1 cellular context compared by ENCODE assay signal in the genomic region with DNA sequence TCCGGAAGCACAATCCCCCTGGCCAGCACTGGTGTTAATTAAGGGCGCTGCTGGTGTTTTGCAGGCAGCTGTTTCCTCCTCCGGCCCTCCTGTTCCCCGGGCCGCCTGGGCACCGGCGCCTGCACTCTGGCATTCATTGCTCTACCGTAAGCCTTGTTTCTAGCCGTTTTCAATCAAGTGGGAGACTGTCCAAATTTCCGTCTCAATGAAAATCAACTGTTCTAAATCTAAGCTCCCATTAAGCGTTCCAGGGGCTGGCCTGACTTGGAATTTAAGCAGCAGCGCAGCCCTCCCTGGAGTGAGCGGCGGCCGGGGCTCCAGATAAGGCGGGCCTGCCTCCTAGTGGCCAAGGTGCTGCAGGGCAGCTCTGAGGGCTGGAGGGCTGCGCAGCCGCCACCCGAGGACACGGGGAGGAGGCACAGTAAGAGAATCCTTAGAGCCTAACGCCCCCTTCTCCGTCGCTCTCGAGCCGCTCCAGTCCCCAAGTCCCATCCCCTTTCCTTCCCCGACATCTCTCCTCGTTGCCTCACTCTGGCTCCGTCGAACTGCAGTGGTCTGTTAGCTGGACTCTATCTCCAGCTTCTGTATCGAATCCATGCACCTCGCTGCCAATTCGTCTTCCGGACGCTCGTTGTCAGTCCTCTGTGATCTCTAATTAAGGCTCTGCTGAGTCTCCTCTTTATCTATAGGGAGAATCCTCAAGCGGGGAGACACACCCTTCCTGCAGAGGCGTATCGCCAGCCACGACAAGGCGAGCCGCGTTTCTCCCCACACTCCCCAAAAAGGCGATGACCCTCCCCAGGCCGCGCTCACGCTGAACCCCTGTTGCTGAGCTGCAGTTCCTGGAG.
TF ChIP-seq lines count a peak whose summit lies in the region.

No MANE protein-coding gene starts in this region.

TF ChIP-seq in HepG2, 621 proteins besides CTCF, POLR2A, EP300 and RAD21 (continued from another document and continues in another):
- TF ChIP-seq, protein P1, sequence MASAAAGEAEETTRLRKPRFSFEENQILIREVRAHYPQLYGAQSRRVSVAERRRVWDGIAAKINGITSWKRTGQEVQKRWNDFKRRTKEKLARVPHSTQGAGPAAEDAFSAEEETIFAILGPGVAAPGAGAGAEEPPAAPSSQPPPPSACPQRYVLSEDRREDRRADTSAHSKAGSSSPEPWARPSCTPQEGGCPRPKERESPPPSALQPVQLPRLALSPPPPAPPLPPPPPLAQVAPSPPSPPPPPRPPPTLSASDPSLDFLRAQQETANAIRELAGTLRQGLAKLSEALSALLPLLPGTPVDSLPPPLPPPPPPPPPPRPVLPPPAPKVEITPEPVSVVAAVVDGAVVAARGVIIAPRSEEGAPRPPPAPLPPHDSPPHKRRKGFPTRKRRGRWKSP (CRISPR knock-in tag; IDR thresholded peaks at IDR 0.05), result no peak
- TF ChIP-seq TOE1 (CRISPR knock-in tag; IDR thresholded peaks at IDR 0.05) (no peak), ZNF7 (CRISPR knock-in tag; IDR thresholded peaks at IDR 0.05) (no peak), ZNF792 (CRISPR knock-in tag; IDR thresholded peaks at IDR 0.05) (no peak), ZNF557 (CRISPR knock-in tag; IDR thresholded peaks at IDR 0.05) (no peak), SRSF9 (IDR thresholded peaks at IDR 0.05; ENCODE audit: borderline replicate concordance, insufficient read depth, low read depth, low read length, poor library complexity, severe bottlenecking) (no peak), ZNF496 (CRISPR knock-in tag; IDR thresholded peaks at IDR 0.05; ENCODE audit: insufficient replicate concordance) (no peak), KAT7 (CRISPR knock-in tag; IDR thresholded peaks at IDR 0.05; ENCODE audit: borderline replicate concordance) (no peak), ZNF841 (CRISPR knock-in tag; IDR thresholded peaks at IDR 0.05; ENCODE audit: borderline replicate concordance) (no peak), SAP130 (CRISPR knock-in tag; IDR thresholded peaks at IDR 0.05; ENCODE audit: low read depth) (no peak), PTBP1 (IDR thresholded peaks at IDR 0.05; ENCODE audit: low read depth, low read length, poor library complexity, severe bottlenecking) (no peak), CHD4 (IDR thresholded peaks at IDR 0.05; ENCODE audit: borderline replicate concordance, low read length) (no peak), FOXA3 (CRISPR knock-in tag; IDR thresholded peaks at IDR 0.05) (no peak), RBM39 (IDR thresholded peaks at IDR 0.05; ENCODE audit: low read depth, low read length, poor library complexity, severe bottlenecking) (peak; percentile 45), FOXA1 (IDR thresholded peaks at IDR 0.05) (no peak), FOXA1 (CRISPR knock-in tag; IDR thresholded peaks at IDR 0.05) (no peak), KDM2A (CRISPR knock-in tag; IDR thresholded peaks at IDR 0.05; ENCODE audit: borderline replicate concordance, low read depth) (peak; percentile 76; the same call in 1 of the 2 replicates), ZNF768 (CRISPR knock-in tag; IDR thresholded peaks at IDR 0.05) (peak; percentile 46; the same call in 1 of the 2 replicates), CBX1 (IDR thresholded peaks at IDR 0.05; ENCODE audit: low read depth) (no peak), ZBTB8A (CRISPR knock-in tag; IDR thresholded peaks at IDR 0.05; ENCODE audit: borderline replicate concordance, low read depth) (no peak), ZSCAN30 (CRISPR knock-in tag; IDR thresholded peaks at IDR 0.05) (no peak), SNAPC2 (CRISPR knock-in tag; IDR thresholded peaks at IDR 0.05) (no peak), ZNF337 (CRISPR knock-in tag; IDR thresholded peaks at IDR 0.05; ENCODE audit: borderline replicate concordance, low read depth) (no peak), ARNT2 (CRISPR knock-in tag; IDR thresholded peaks at IDR 0.05; ENCODE audit: low read depth) (no peak), SNAI1 (CRISPR knock-in tag; IDR thresholded peaks at IDR 0.05; ENCODE audit: borderline replicate concordance) (no peak), RFX1 (IDR thresholded peaks at IDR 0.05) (no peak), GLI4 (CRISPR knock-in tag; IDR thresholded peaks at IDR 0.05; ENCODE audit: borderline replicate concordance) (no peak), THYN1 (CRISPR knock-in tag; IDR thresholded peaks at IDR 0.05; ENCODE audit: borderline replicate concordance, low read depth) (no peak), ZNF33B (CRISPR knock-in tag; IDR thresholded peaks at IDR 0.05) (no peak), SP2 (CRISPR knock-in tag; IDR thresholded peaks at IDR 0.05) (no peak), ZNF343 (CRISPR knock-in tag; IDR thresholded peaks at IDR 0.05) (no peak), HDAC6 (IDR thresholded peaks at IDR 0.05; ENCODE audit: low read depth, low read length) (no peak), ZSCAN9 (CRISPR knock-in tag; IDR thresholded peaks at IDR 0.05; ENCODE audit: borderline replicate concordance) (no peak), NCOA2 (CRISPR knock-in tag; IDR thresholded peaks at IDR 0.05) (no peak), CHCHD3 (CRISPR knock-in tag; IDR thresholded peaks at IDR 0.05) (no peak)
- TF ChIP-seq, protein P2, sequence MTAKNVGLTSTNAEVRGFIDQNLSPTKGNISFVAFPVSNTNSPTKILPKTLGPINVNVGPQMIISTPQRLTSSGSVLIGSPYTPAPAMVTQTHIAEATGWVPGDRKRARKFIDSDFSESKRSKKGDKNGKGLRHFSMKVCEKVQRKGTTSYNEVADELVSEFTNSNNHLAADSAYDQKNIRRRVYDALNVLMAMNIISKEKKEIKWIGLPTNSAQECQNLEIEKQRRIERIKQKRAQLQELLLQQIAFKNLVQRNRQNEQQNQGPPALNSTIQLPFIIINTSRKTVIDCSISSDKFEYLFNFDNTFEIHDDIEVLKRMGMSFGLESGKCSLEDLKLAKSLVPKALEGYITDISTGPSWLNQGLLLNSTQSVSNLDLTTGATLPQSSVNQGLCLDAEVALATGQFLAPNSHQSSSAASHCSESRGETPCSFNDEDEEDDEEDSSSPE (CRISPR knock-in tag; IDR thresholded peaks at IDR 0.05), result no peak
- TF ChIP-seq, protein P3, sequence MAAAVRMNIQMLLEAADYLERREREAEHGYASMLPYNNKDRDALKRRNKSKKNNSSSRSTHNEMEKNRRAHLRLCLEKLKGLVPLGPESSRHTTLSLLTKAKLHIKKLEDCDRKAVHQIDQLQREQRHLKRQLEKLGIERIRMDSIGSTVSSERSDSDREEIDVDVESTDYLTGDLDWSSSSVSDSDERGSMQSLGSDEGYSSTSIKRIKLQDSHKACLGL (CRISPR knock-in tag; IDR thresholded peaks at IDR 0.05), result no peak
- TF ChIP-seq, protein P4, sequence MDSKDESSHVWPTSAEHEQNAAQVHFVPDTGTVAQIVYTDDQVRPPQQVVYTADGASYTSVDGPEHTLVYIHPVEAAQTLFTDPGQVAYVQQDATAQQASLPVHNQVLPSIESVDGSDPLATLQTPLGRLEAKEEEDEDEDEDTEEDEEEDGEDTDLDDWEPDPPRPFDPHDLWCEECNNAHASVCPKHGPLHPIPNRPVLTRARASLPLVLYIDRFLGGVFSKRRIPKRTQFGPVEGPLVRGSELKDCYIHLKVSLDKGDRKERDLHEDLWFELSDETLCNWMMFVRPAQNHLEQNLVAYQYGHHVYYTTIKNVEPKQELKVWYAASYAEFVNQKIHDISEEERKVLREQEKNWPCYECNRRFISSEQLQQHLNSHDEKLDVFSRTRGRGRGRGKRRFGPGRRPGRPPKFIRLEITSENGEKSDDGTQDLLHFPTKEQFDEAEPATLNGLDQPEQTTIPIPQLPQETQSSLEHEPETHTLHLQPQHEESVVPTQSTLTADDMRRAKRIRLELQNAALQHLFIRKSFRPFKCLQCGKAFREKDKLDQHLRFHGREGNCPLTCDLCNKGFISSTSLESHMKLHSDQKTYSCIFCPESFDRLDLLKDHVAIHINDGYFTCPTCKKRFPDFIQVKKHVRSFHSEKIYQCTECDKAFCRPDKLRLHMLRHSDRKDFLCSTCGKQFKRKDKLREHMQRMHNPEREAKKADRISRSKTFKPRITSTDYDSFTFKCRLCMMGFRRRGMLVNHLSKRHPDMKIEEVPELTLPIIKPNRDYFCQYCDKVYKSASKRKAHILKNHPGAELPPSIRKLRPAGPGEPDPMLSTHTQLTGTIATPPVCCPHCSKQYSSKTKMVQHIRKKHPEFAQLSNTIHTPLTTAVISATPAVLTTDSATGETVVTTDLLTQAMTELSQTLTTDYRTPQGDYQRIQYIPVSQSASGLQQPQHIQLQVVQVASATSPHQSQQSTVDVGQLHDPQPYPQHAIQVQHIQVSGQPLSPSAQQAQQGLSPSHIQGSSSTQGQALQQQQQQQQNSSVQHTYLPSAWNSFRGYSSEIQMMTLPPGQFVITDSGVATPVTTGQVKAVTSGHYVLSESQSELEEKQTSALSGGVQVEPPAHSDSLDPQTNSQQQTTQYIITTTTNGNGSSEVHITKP (CRISPR knock-in tag; IDR thresholded peaks at IDR 0.05; ENCODE audit: low read depth), result no peak
- TF ChIP-seq, protein P5, sequence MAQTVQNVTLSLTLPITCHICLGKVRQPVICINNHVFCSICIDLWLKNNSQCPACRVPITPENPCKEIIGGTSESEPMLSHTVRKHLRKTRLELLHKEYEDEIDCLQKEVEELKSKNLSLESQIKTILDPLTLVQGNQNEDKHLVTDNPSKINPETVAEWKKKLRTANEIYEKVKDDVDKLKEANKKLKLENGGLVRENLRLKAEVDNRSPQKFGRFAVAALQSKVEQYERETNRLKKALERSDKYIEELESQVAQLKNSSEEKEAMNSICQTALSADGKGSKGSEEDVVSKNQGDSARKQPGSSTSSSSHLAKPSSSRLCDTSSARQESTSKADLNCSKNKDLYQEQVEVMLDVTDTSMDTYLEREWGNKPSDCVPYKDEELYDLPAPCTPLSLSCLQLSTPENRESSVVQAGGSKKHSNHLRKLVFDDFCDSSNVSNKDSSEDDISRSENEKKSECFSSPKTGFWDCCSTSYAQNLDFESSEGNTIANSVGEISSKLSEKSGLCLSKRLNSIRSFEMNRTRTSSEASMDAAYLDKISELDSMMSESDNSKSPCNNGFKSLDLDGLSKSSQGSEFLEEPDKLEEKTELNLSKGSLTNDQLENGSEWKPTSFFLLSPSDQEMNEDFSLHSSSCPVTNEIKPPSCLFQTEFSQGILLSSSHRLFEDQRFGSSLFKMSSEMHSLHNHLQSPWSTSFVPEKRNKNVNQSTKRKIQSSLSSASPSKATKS (CRISPR knock-in tag; IDR thresholded peaks at IDR 0.05), result no peak
- TF ChIP-seq, protein P6, sequence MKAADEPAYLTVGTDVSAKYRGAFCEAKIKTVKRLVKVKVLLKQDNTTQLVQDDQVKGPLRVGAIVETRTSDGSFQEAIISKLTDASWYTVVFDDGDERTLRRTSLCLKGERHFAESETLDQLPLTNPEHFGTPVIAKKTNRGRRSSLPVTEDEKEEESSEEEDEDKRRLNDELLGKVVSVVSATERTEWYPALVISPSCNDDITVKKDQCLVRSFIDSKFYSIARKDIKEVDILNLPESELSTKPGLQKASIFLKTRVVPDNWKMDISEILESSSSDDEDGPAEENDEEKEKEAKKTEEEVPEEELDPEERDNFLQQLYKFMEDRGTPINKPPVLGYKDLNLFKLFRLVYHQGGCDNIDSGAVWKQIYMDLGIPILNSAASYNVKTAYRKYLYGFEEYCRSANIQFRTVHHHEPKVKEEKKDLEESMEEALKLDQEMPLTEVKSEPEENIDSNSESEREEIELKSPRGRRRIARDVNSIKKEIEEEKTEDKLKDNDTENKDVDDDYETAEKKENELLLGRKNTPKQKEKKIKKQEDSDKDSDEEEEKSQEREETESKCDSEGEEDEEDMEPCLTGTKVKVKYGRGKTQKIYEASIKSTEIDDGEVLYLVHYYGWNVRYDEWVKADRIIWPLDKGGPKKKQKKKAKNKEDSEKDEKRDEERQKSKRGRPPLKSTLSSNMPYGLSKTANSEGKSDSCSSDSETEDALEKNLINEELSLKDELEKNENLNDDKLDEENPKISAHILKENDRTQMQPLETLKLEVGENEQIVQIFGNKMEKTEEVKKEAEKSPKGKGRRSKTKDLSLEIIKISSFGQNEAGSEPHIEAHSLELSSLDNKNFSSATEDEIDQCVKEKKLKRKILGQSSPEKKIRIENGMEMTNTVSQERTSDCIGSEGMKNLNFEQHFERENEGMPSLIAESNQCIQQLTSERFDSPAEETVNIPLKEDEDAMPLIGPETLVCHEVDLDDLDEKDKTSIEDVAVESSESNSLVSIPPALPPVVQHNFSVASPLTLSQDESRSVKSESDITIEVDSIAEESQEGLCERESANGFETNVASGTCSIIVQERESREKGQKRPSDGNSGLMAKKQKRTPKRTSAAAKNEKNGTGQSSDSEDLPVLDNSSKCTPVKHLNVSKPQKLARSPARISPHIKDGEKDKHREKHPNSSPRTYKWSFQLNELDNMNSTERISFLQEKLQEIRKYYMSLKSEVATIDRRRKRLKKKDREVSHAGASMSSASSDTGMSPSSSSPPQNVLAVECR (CRISPR knock-in tag; IDR thresholded peaks at IDR 0.05; ENCODE audit: borderline replicate concordance), result peak; percentile 14; the same call in 1 of the 2 replicates
- TF ChIP-seq, protein P7, sequence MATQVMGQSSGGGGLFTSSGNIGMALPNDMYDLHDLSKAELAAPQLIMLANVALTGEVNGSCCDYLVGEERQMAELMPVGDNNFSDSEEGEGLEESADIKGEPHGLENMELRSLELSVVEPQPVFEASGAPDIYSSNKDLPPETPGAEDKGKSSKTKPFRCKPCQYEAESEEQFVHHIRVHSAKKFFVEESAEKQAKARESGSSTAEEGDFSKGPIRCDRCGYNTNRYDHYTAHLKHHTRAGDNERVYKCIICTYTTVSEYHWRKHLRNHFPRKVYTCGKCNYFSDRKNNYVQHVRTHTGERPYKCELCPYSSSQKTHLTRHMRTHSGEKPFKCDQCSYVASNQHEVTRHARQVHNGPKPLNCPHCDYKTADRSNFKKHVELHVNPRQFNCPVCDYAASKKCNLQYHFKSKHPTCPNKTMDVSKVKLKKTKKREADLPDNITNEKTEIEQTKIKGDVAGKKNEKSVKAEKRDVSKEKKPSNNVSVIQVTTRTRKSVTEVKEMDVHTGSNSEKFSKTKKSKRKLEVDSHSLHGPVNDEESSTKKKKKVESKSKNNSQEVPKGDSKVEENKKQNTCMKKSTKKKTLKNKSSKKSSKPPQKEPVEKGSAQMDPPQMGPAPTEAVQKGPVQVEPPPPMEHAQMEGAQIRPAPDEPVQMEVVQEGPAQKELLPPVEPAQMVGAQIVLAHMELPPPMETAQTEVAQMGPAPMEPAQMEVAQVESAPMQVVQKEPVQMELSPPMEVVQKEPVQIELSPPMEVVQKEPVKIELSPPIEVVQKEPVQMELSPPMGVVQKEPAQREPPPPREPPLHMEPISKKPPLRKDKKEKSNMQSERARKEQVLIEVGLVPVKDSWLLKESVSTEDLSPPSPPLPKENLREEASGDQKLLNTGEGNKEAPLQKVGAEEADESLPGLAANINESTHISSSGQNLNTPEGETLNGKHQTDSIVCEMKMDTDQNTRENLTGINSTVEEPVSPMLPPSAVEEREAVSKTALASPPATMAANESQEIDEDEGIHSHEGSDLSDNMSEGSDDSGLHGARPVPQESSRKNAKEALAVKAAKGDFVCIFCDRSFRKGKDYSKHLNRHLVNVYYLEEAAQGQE (IDR thresholded peaks at IDR 0.05; ENCODE audit: borderline replicate concordance in 1 of 2, low read depth in 1 of 2, low read length in 2 of 2), result no peak
- TF ChIP-seq, protein P8, sequence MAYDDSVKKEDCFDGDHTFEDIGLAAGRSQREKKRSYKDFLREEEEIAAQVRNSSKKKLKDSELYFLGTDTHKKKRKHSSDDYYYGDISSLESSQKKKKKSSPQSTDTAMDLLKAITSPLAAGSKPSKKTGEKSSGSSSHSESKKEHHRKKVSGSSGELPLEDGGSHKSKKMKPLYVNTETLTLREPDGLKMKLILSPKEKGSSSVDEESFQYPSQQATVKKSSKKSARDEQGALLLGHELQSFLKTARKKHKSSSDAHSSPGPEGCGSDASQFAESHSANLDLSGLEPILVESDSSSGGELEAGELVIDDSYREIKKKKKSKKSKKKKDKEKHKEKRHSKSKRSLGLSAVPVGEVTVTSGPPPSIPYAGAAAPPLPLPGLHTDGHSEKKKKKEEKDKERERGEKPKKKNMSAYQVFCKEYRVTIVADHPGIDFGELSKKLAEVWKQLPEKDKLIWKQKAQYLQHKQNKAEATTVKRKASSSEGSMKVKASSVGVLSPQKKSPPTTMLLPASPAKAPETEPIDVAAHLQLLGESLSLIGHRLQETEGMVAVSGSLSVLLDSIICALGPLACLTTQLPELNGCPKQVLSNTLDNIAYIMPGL (CRISPR knock-in tag; IDR thresholded peaks at IDR 0.05; ENCODE audit: borderline replicate concordance in 1 of 2, low read depth in 1 of 2), result peak; percentile 19 to 69; a peak in 2 of 4 replicates
